26 cellular contexts compared by ENCODE assay signal in genomic region chr1:204509186-204509635, GRCh38. TPM values are rescaled to one million over a fixed set of nuclear protein-coding genes. Genes with fewer than 3 reads are reported as not detected.
DNase-seq lines count a peak whose midpoint lies in the region; ATAC-seq, FAIRE-seq and TF ChIP-seq lines count a peak whose summit lies in the region.
"Had no signal": no experiment of that assay in that cellular context is flagged by ENCODE, and none has a peak within 500 bp of the region (broad histone marks: within the 10 kb centered on the region; RNA-seq: fewer than 3 reads in every experiment).

No MANE protein-coding gene starts in this region.

- DNase-seq in HepG2 (ENCODE audit: low spot score) (peak; percentile 38), right lobe of liver (no peak), memory B cell (ENCODE audit: low spot score in 2 of 2) (no peak)
- DNase-seq: activated CD4-positive, alpha-beta T cell treated with anti-CD3 and anti-CD28 coated beads for 1 hour; activated CD8-positive, alpha-beta T cell treated with anti-CD3 and anti-CD28 coated beads for 36 hours; activated effector memory CD4-positive, alpha-beta T cell treated with Interleukin-2 at 50 U/mL for 16 hours; activated T-cell treated with anti-CD3 and anti-CD28 coated beads for 4 hours; effector memory CD8-positive, alpha-beta T cell; GDM1; GOT3; left cardiac atrium; NCI-H2029; NCI-H2227 treated with DMSO at 0.1 percent for 48 hours; NCI-H774; nucleus accumbens; PC-3; SIG-M5; upper lobe of right lung had no signal

- peak overlapping the region; percentile 18 to 76 (median 22); a peak in 5 of 6 replicates for H3K4me3 ChIP-seq in HepG2 (replicated peaks in 1 of 3; ENCODE audit: insufficient read depth in 1 of 3, low read depth in 2 of 3, low read length in 3 of 3)
- no peak overlapping the region for H3K4me3 ChIP-seq in right lobe of liver
- H3K4me3 ChIP-seq in OCI-LY1 (ENCODE audit: low read depth, low read length, poor library complexity, severe bottlenecking) = no peak overlapping the region
- H3K4me3 ChIP-seq: esophagus muscularis mucosa, upper lobe of right lung had no signal

- intact Hi-C loops in HepG2 (cut with micrococcal nuclease; ENCODE audit: unreplicated experiment) = loop anchor here (5.0 to 10.0 kb wide), 2 partner anchors 97 to 364 kb away; partner anchors contain the start of gene PPP1R15B
- intact Hi-C loops in right lobe of liver (cut with DNase I) = no loop called here

- TF ChIP-seq EP300 in HepG2 (IDR thresholded peaks at IDR 0.05; ENCODE audit: low read depth in 2 of 2, low read length in 2 of 2) (no peak), HepG2 (CRISPR knock-in tag; IDR thresholded peaks at IDR 0.05; ENCODE audit: borderline replicate concordance) (no peak)

- no peaks in the 10 kb centered on the region for H3K27me3 Mint-ChIP-seq in memory B cell

- no peaks in the 10 kb centered on the region for H3K9me2 ChIP-seq in OCI-LY1 (ENCODE audit: low read depth, low read length)

- H3K9me3 Mint-ChIP-seq in memory B cell = no peaks in the 10 kb centered on the region
- H3K9me3 Mint-ChIP-seq: activated CD8-positive, alpha-beta T cell treated with anti-CD3 and anti-CD28 coated beads for 36 hours had no signal

- no peak for FAIRE-seq in HepG2 (lab: Jason Lieb, UNC)
- FAIRE-seq: colon, frontal cortex had no signal

- in situ Hi-C loops in HepG2 (cut with HindIII; ENCODE audit: extremely low pct_ligation_motif_present, low pct_unique_long_range_greater_than_20kb) = no loop called here

- H3K4me1 ChIP-seq in HepG2 (ENCODE audit: insufficient read depth, low read length) (peaks cover 37% of the 10 kb centered on the region), right lobe of liver (peaks cover 0 to 15% (median 6%) of the 10 kb centered on the region in 4 donors), OCI-LY1 (ENCODE audit: insufficient read depth, low read length, severe bottlenecking) (peaks cover 49% of the 10 kb centered on the region)

- H3F3A ChIP-seq in OCI-LY1 (ENCODE audit: insufficient read depth, low read length) = peaks cover 16% of the 10 kb centered on the region

- H3K36me3 ChIP-seq in HepG2 (replicated peaks in 1 of 2; ENCODE audit: control insufficient read depth in 1 of 2, insufficient read depth in 2 of 2, low read length in 2 of 2) (no peaks in the 10 kb centered on the region), right lobe of liver (no peaks in the 10 kb centered on the region), OCI-LY1 (ENCODE audit: insufficient read depth, low read length) (no peaks in the 10 kb centered on the region)
- H3K36me3 ChIP-seq: esophagus muscularis mucosa, upper lobe of right lung had no signal

- H3K27me3 ChIP-seq in HepG2 (ENCODE audit: control insufficient read depth in 1 of 2, insufficient read depth in 2 of 2, low read length in 2 of 2) (no peaks in the 10 kb centered on the region; a peak in 1 of 5 replicates), right lobe of liver (no peaks in the 10 kb centered on the region), OCI-LY1 (ENCODE audit: insufficient read depth, low read length) (no peaks in the 10 kb centered on the region)
- H3K27me3 ChIP-seq: esophagus muscularis mucosa, upper lobe of right lung had no signal

- H3K79me2 ChIP-seq in HepG2 (ENCODE audit: insufficient read depth, low read length) (no peaks in the 10 kb centered on the region), OCI-LY1 (ENCODE audit: insufficient read depth, low read length) (no peaks in the 10 kb centered on the region)

- H3K9me3 ChIP-seq in HepG2 (ENCODE audit: low read length) (no peaks in the 10 kb centered on the region), right lobe of liver (no peaks in the 10 kb centered on the region), OCI-LY1 (ENCODE audit: low read length) (no peaks in the 10 kb centered on the region)
- H3K9me3 ChIP-seq: esophagus muscularis mucosa, upper lobe of right lung had no signal

- H4K20me1 ChIP-seq in HepG2 (ENCODE audit: insufficient read depth, low read length) (no peaks in the 10 kb centered on the region), OCI-LY1 (ENCODE audit: insufficient read depth, low read length) (no peaks in the 10 kb centered on the region)

- H3K4me3 Mint-ChIP-seq in memory B cell = no peak overlapping the region
- H3K4me3 Mint-ChIP-seq: CD14-positive monocyte had no signal

- TF ChIP-seq POLR2A in HepG2 (IDR thresholded peaks at IDR 0.05; ENCODE audit: insufficient read depth in 1 of 2, low read depth in 2 of 2, low read length in 2 of 2) = no peak
- TF ChIP-seq POLR2A in right lobe of liver (IDR thresholded peaks at IDR 0.05) = no peak

- peak overlapping the region; percentile 70 for H3K4me2 ChIP-seq in HepG2 (ENCODE audit: low read depth, low read length)
- no peak overlapping the region for H3K4me2 ChIP-seq in OCI-LY1 (ENCODE audit: low read length)

- peaks cover 21% of the 10 kb centered on the region for H3K4me1 Mint-ChIP-seq in memory B cell

- no peak overlapping the region for H3K27ac ChIP-seq in HepG2 (ENCODE audit: extremely low read length, insufficient read depth, low read length)
- H3K27ac ChIP-seq in right lobe of liver = no peak overlapping the region
- H3K27ac ChIP-seq in OCI-LY1 (ENCODE audit: low read depth, low read length, poor library complexity, severe bottlenecking) = peak overlapping the region; percentile 96
- H3K27ac ChIP-seq: esophagus muscularis mucosa, upper lobe of right lung had no signal

- CTCF ChIA-PET in HepG2 (lab: Yijun Ruan, JAX; ENCODE audit: low intra/inter-chr PET ratio, low total read pairs) = no interaction called here

- ATAC-seq in HepG2 = peak; percentile 37
- no peak for ATAC-seq in right lobe of liver
- no peak for ATAC-seq in memory B cell (ENCODE audit: low read depth)
- no peak for ATAC-seq in GM21390 (IDR thresholded peaks at IDR 0.05; ENCODE audit: unreplicated experiment)
- no peak for ATAC-seq in HG02885 (IDR thresholded peaks at IDR 0.05; ENCODE audit: poor library complexity, unreplicated experiment)
- no peak for ATAC-seq in GM21360 (IDR thresholded peaks at IDR 0.05; ENCODE audit: unreplicated experiment)
- ATAC-seq: activated CD8-positive, alpha-beta T cell treated with anti-CD3 and anti-CD28 coated beads for 36 hours; effector memory CD8-positive, alpha-beta T cell; left cardiac atrium; PC-3; upper lobe of right lung had no signal

- 7% methylated on average over 9 of the region's 9 CpGs for WGBS in HepG2 (ENCODE audit: low lambda C conversion rate)
- 75% methylated on average over 7 of the region's 9 CpGs for WGBS in right lobe of liver (ENCODE audit: insufficient coverage, low coverage, low lambda C conversion rate, missing lambda C conversion rate)

- no TSS peak for BruUV-seq in HepG2 (replicated peaks; lab: Mats Ljungman, UMichigan)

- TF ChIP-seq RAD21 in HepG2 (CRISPR knock-in tag; IDR thresholded peaks at IDR 0.05) = no peak

- POLR2A ChIA-PET in HepG2 (lab: Yijun Ruan, JAX) = interaction anchor here (4.7 kb wide), 1 partner anchor 15 kb away, joined by 25 read pairs; the partner anchor contains the start of gene PIK3C2B

- H3K27ac Mint-ChIP-seq in memory B cell = peak overlapping the region; percentile 41

- H2AFZ ChIP-seq in HepG2 (ENCODE audit: low read length) = peak overlapping the region; percentile 17
- no peak overlapping the region for H2AFZ ChIP-seq in OCI-LY1 (ENCODE audit: low read length)

- TF ChIP-seq CTCF in HepG2 (CRISPR knock-in tag; IDR thresholded peaks at IDR 0.05) = no peak
- no peak for TF ChIP-seq CTCF in right lobe of liver (IDR thresholded peaks at IDR 0.05)
- no peak for TF ChIP-seq CTCF in OCI-LY1 (IDR thresholded peaks at IDR 0.05; ENCODE audit: low read length)

- H3K9ac ChIP-seq in HepG2 (ENCODE audit: insufficient read depth, low read depth, low read length) (no peak overlapping the region), OCI-LY1 (ENCODE audit: low read length) (no peak overlapping the region)

- H3K36me3 Mint-ChIP-seq in memory B cell = peaks cover 2% of the 10 kb centered on the region
- H3K36me3 Mint-ChIP-seq: CD14-positive monocyte had no signal

RNA-seq across cellular contexts. Expression of gene MDM4, which starts 7.0 kb away (rescaled TPM):
- total RNA-seq in HepG2 (2016; rRNA removed; fragmentation: Illumina TruSeq; extraction: Trizol) (13.8 and 19.0 TPM in 2 replicates), right lobe of liver (10 to 100 TPM; 21.0 to 37.6 (median 25.3) TPM)
- 5.8 and 7.8 TPM in 2 replicates for total RNA-seq in HepG2 (2016; cell fraction: cytosol; rRNA removed; fragmentation: Illumina TruSeq; extraction: Trizol; ENCODE audit: low read depth)
- total RNA-seq in HepG2 (2016; cell fraction: insoluble cytoplasmic fraction; rRNA removed; fragmentation: Illumina TruSeq; extraction: Trizol) = 14.6 and 17.8 TPM in 2 replicates
- total RNA-seq in HepG2 (2016; cell fraction: membrane; rRNA removed; fragmentation: Illumina TruSeq; extraction: Trizol) = 7.2 and 11.4 TPM in 2 replicates
- total RNA-seq in HepG2 (2016; cell fraction: nucleus; rRNA removed; fragmentation: Illumina TruSeq; extraction: Trizol) = 54.0 and 56.5 TPM in 2 replicates
- 14.9 TPM in 2 replicates for polyA plus RNA-seq in HepG2 (2011; rRNA removed)
- 2.4 and 3.7 TPM in 2 replicates for polyA plus RNA-seq in HepG2 (2011; cell fraction: cytosol; rRNA removed)
- 26.3 and 36.2 TPM in 2 replicates for polyA plus RNA-seq in HepG2 (2011; cell fraction: nucleus; rRNA removed)
- polyA plus RNA-seq in HepG2 (2012) = 5.9 and 7.4 TPM in 2 replicates
- 0.97 and 1.5 TPM in 2 replicates for polyA plus RNA-seq in HepG2 (2016; cell fraction: cytosol; fragmentation: Illumina TruSeq; extraction: Trizol; ENCODE audit: low read depth)
- 3.4 TPM in 2 replicates for polyA plus RNA-seq in HepG2 (2016; cell fraction: insoluble cytoplasmic fraction; fragmentation: Illumina TruSeq; extraction: Trizol; ENCODE audit: low read depth)
- polyA plus RNA-seq in HepG2 (2016; cell fraction: membrane; fragmentation: Illumina TruSeq; extraction: Trizol; ENCODE audit: low read depth) = 3.3 and 3.8 TPM in 2 replicates
- polyA plus RNA-seq in HepG2 (2016; cell fraction: nucleus; fragmentation: Illumina TruSeq; extraction: Trizol; ENCODE audit: insufficient read depth, low read depth) = 42.4 and 45.8 TPM in 2 replicates
- 38.9 and 56.7 TPM in 2 replicates for polyA minus RNA-seq in HepG2 (2011; rRNA and poly(A)+ RNA removed; ENCODE audit: low replicate concordance)
- 8.7 and 10.2 TPM in 2 replicates for polyA minus RNA-seq in HepG2 (2011; cell fraction: cytosol; rRNA and poly(A)+ RNA removed)
- polyA minus RNA-seq in HepG2 (2011; cell fraction: nucleus; rRNA and poly(A)+ RNA removed) = 130 and 161 TPM in 2 replicates

RNA-seq across cellular contexts. Expression of gene PIK3C2B, which starts 14.6 kb away (rescaled TPM):
- total RNA-seq in HepG2 (2016; rRNA removed; fragmentation: Illumina TruSeq; extraction: Trizol) (2.7 and 3.4 TPM in 2 replicates), right lobe of liver (10 to 100 TPM in 3 of 6 experiments, 1 to 10 TPM in 3; 7.6 to 18.5 (median 10.1) TPM)
- total RNA-seq in HepG2 (2016; cell fraction: cytosol; rRNA removed; fragmentation: Illumina TruSeq; extraction: Trizol; ENCODE audit: low read depth) = 0.79 and 0.91 TPM in 2 replicates
- total RNA-seq in HepG2 (2016; cell fraction: insoluble cytoplasmic fraction; rRNA removed; fragmentation: Illumina TruSeq; extraction: Trizol) = 3.2 and 3.6 TPM in 2 replicates
- total RNA-seq in HepG2 (2016; cell fraction: membrane; rRNA removed; fragmentation: Illumina TruSeq; extraction: Trizol) = 2.0 TPM in 2 replicates
- 4.9 and 5.9 TPM in 2 replicates for total RNA-seq in HepG2 (2016; cell fraction: nucleus; rRNA removed; fragmentation: Illumina TruSeq; extraction: Trizol)
- polyA plus RNA-seq in HepG2 (2011; rRNA removed) = 4.2 and 4.5 TPM in 2 replicates
- 1.8 TPM in 2 replicates for polyA plus RNA-seq in HepG2 (2011; cell fraction: cytosol; rRNA removed)
- 4.8 and 8.7 TPM in 2 replicates for polyA plus RNA-seq in HepG2 (2011; cell fraction: nucleus; rRNA removed)
- polyA plus RNA-seq in HepG2 (2012) = 1.1 and 1.6 TPM in 2 replicates
- polyA plus RNA-seq in HepG2 (2016; cell fraction: cytosol; fragmentation: Illumina TruSeq; extraction: Trizol; ENCODE audit: low read depth) = 0.19 and 0.27 TPM in 2 replicates
- 1.8 and 2.2 TPM in 2 replicates for polyA plus RNA-seq in HepG2 (2016; cell fraction: insoluble cytoplasmic fraction; fragmentation: Illumina TruSeq; extraction: Trizol; ENCODE audit: low read depth)
- 0.45 and 0.54 TPM in 2 replicates for polyA plus RNA-seq in HepG2 (2016; cell fraction: membrane; fragmentation: Illumina TruSeq; extraction: Trizol; ENCODE audit: low read depth)
- polyA plus RNA-seq in HepG2 (2016; cell fraction: nucleus; fragmentation: Illumina TruSeq; extraction: Trizol; ENCODE audit: insufficient read depth, low read depth) = 7.4 and 7.8 TPM in 2 replicates
- 19.9 and 128 TPM in 2 replicates for polyA minus RNA-seq in HepG2 (2011; rRNA and poly(A)+ RNA removed; ENCODE audit: low replicate concordance)
- polyA minus RNA-seq in HepG2 (2011; cell fraction: cytosol; rRNA and poly(A)+ RNA removed) = 5.5 TPM in 2 replicates
- 6.0 and 9.4 TPM in 2 replicates for polyA minus RNA-seq in HepG2 (2011; cell fraction: nucleus; rRNA and poly(A)+ RNA removed)

Comparison
In these comparisons a context has a peak if more than half of its experiments do, and no peak if none do; other contexts are left out.
1. H3K4me3 ChIP-seq: peak in HepG2 (3 of 3); none in right lobe of liver (0 of 3) and OCI-LY1 (single experiment).